ENCODE assay signal across 10 cellular contexts in genomic region chr1:63537940-63538339, GRCh38. TPM values are rescaled to one million over a fixed set of nuclear protein-coding genes. Genes with fewer than 3 reads are reported as not detected.
DNase-seq lines count a peak whose midpoint lies in the region; ATAC-seq, FAIRE-seq and TF ChIP-seq lines count a peak whose summit lies in the region.
"Had no signal": no experiment of that assay in that cellular context is flagged by ENCODE, and none has a peak within 500 bp of the region (broad histone marks: within the 10 kb centered on the region; RNA-seq: fewer than 3 reads in every experiment).

No MANE protein-coding gene starts in this region.

- 51 to 57% methylated on average over 1 of the region's 1 CpG for WGBS in body of pancreas, 2 donors
- no CpG with 5 or more reads among the region's 1 CpG for whole genome bisulfite sequencing in mesenchymal stem cell

- H3K23ac ChIP-seq in mesenchymal stem cell (ENCODE audit: low read length in 2 of 2) = no peak overlapping the region

- H3K4ac ChIP-seq in mesenchymal stem cell (ENCODE audit: low read depth in 1 of 2, low read length in 2 of 2) = no peak overlapping the region

- ATAC-seq in body of pancreas = no peak
- no peak for ATAC-seq in GM19351 (IDR thresholded peaks at IDR 0.05; ENCODE audit: unreplicated experiment)
- no peak for ATAC-seq in HG03457 (IDR thresholded peaks at IDR 0.05; ENCODE audit: unreplicated experiment)

- H3K27me3 ChIP-seq in body of pancreas = no peaks in the 10 kb centered on the region
- no peaks in the 10 kb centered on the region for H3K27me3 ChIP-seq in mesenchymal stem cell (ENCODE audit: control insufficient read depth in 1 of 2, insufficient read depth in 1 of 2, low read length in 2 of 2)

- H3K4me3 ChIP-seq in body of pancreas (no peak overlapping the region), mesenchymal stem cell (ENCODE audit: insufficient read depth in 1 of 2, low read depth in 1 of 2, low read length in 2 of 2) (no peak overlapping the region)

- H3K18ac ChIP-seq in mesenchymal stem cell (ENCODE audit: low read depth in 1 of 2, low read length in 2 of 2) = no peak overlapping the region

- H3K27ac ChIP-seq in body of pancreas (no peak overlapping the region), mesenchymal stem cell (ENCODE audit: low read length, poor library complexity, severe bottlenecking) (no peak overlapping the region)

- H3K14ac ChIP-seq in mesenchymal stem cell (ENCODE audit: low read length in 2 of 2) = no peak overlapping the region

- no peaks in the 10 kb centered on the region for H3K9me3 ChIP-seq in body of pancreas
- H3K9me3 ChIP-seq in mesenchymal stem cell (ENCODE audit: control insufficient read depth, low read length) = no peaks in the 10 kb centered on the region

- H2BK15ac ChIP-seq in mesenchymal stem cell (ENCODE audit: low read depth, poor library complexity, severe bottlenecking) = no peak overlapping the region

- H4K8ac ChIP-seq in mesenchymal stem cell (ENCODE audit: low read length) = no peak overlapping the region

- CTCF ChIA-PET in HEK293T (lab: Yijun Ruan, JAX) = interaction anchor here (0.5 to 1.5 kb wide), 11 partner anchors 8 to 1013 kb away, joined by 3 to 8 read pairs (median 4); no protein-coding TSS in a partner anchor

- FAIRE-seq in D721Med (lab: Jason Lieb, UNC) = no peak

- no peak overlapping the region for H2AFZ ChIP-seq in mesenchymal stem cell (ENCODE audit: low read depth, low read length)

- no peaks in the 10 kb centered on the region for H3K79me1 ChIP-seq in mesenchymal stem cell (replicated peaks; ENCODE audit: low read length, poor library complexity, severe bottlenecking)

- H2BK120ac ChIP-seq in mesenchymal stem cell (ENCODE audit: low read depth, low read length) = no peak overlapping the region

- no peak overlapping the region for H4K91ac ChIP-seq in mesenchymal stem cell (ENCODE audit: low read length)

- TF ChIP-seq CTCF in D721Med (IDR thresholded peaks at IDR 0.05; ENCODE audit: insufficient read depth, missing control alignments) (peak; percentile 57), body of pancreas (IDR thresholded peaks at IDR 0.05) (peak in 6 of 7 experiments; percentile 23 to 41 (median 36))

- no peak overlapping the region for H2AK5ac ChIP-seq in mesenchymal stem cell (ENCODE audit: low read length, severe bottlenecking)

- TF ChIP-seq POLR2A in body of pancreas (IDR thresholded peaks at IDR 0.05) = no peak

- no peak overlapping the region for H3K4me2 ChIP-seq in mesenchymal stem cell (ENCODE audit: low read length, poor library complexity, severe bottlenecking)

- peaks cover 4% of the 10 kb centered on the region for H3K4me1 ChIP-seq in body of pancreas
- H3K4me1 ChIP-seq in mesenchymal stem cell (ENCODE audit: control insufficient read depth, insufficient read depth, low read depth, low read length) = no peaks in the 10 kb centered on the region

- no peak overlapping the region for H2BK5ac ChIP-seq in mesenchymal stem cell (ENCODE audit: low read depth, low read length, poor library complexity, severe bottlenecking)

- intact Hi-C loops in body of pancreas (cut with DNase I) = no loop called here

- no peak overlapping the region for H2BK12ac ChIP-seq in mesenchymal stem cell (ENCODE audit: low read length in 2 of 2)

- H3K36me3 ChIP-seq in body of pancreas (replicated peaks in 1 of 2; ENCODE audit: insufficient read depth in 1 of 2, low read depth in 2 of 2) (no peaks in the 10 kb centered on the region), mesenchymal stem cell (ENCODE audit: control insufficient read depth in 1 of 2, insufficient read depth in 2 of 2, low read depth in 1 of 2, low read length in 2 of 2) (peaks cover 0 to 35% of the 10 kb centered on the region in 2 experiments)

- H3K9ac ChIP-seq in mesenchymal stem cell (ENCODE audit: low read length) = no peak overlapping the region

- no peak for DNase-seq in D721Med (ENCODE audit: insufficient read length, low spot score)
- DNase-seq in KBM-7 = peak; percentile 6
- no peak for DNase-seq in body of pancreas
- peak; percentile 8 for DNase-seq in mesenchymal stem cell
- DNase-seq in HEK293T (ENCODE audit: extremely low spot score) = no peak
- DNase-seq in activated CD4-positive, alpha-beta T cell treated with anti-CD3 and anti-CD28 coated beads, Interleukin-2, amount 50 U/mL, for 4 hours = no peak
- DNase-seq: caudate nucleus, midbrain had no signal

- in situ Hi-C loops in KBM-7 (cut with MboI; ENCODE audit: low pct_unique_long_range_greater_than_20kb, low sequenced_read_pairs) = no loop called here

- POLR2A ChIA-PET in HEK293T (lab: Yijun Ruan, JAX) = interaction anchor here (1.5 kb wide), 1 partner anchor 14 kb away, joined by 6 read pairs; the partner anchor contains the start of genes EFCAB7 and ITGB3BP

TF ChIP-seq in HEK293T, 16 proteins besides CTCF, POLR2A, EP300 and RAD21:
- TF ChIP-seq FOXM1 (IDR thresholded peaks at IDR 0.05; ENCODE audit: borderline replicate concordance) = no peak
- no peak for TF ChIP-seq ELF4 (IDR thresholded peaks at IDR 0.05)
- no peak for TF ChIP-seq ZNF384 (IDR thresholded peaks at IDR 0.05)
- no peak for TF ChIP-seq L3MBTL2 (conservative IDR thresholded peaks at IDR 0.05)
- TF ChIP-seq TARDBP (IDR thresholded peaks at IDR 0.05) = no peak

RNA-seq across cellular contexts. Expression of gene EFCAB7, which starts 14.6 kb away (rescaled TPM):
- 1 to 10 TPM; 4.7 to 4.9 TPM for total RNA-seq in body of pancreas
- 5.2 TPM for polyA plus RNA-seq in mesenchymal stem cell (2013, experiment 1 of 2)
- polyA plus RNA-seq in mesenchymal stem cell (2013, experiment 2 of 2) = 4.4 TPM

RNA-seq across cellular contexts. Expression of gene ITGB3BP, which starts 14.9 kb away (rescaled TPM):
- total RNA-seq in body of pancreas = 1 to 10 TPM in 1 of 2 donors, not detected in 1; 6.7 TPM
- polyA plus RNA-seq in mesenchymal stem cell (2013, experiment 1 of 2) = 20.0 TPM
- polyA plus RNA-seq in mesenchymal stem cell (2013, experiment 2 of 2) = 20.4 TPM

RNA-seq across cellular contexts. Expression of gene PGM1, which starts 55.3 kb away (rescaled TPM):
- 100 to 1,000 TPM in 1 of 2 donors, 10 to 100 TPM in 1; 68.5 to 123 TPM for total RNA-seq in body of pancreas
- polyA plus RNA-seq in mesenchymal stem cell (2013, experiment 1 of 2) = 22.1 TPM
- 21.4 TPM for polyA plus RNA-seq in mesenchymal stem cell (2013, experiment 2 of 2)

Comparison
In these comparisons a context has a peak if more than half of its experiments do, and no peak if none do; other contexts are left out.
1. DNase-seq: peak in KBM-7 (single experiment) and mesenchymal stem cell (single experiment); none in D721Med (single experiment), body of pancreas (0 of 4), HEK293T (single experiment) and activated CD4-positive, alpha-beta T cell treated with anti-CD3 and anti-CD28 coated beads, Interleukin-2, amount 50 U/mL, for 4 hours (0 of 2).